22 cellular contexts compared by ENCODE assay signal in the genomic region with DNA sequence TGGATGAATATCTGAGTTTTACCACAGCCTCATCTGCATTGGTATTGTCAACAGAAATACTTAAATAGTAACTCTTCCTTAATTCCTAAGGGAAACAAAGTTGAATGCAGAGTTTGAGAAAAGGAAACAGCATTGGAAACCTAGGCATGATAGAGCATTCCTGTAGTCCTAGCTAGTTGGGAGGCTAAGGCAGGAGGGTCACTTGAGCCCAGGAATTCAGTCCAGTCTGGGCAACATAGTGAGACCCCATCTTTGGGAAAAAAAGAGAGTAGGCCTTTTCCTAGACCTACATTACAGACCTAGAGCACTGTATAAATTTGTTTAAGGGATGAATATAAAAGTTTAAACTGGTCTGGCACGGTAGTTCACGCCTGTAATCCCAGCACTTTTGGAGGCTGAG.
"Had no signal": no experiment of that assay in that cellular context is flagged by ENCODE, and none has a peak within 500 bp of the region (broad histone marks: within the 10 kb centered on the region; RNA-seq: fewer than 3 reads in every experiment).

No MANE protein-coding gene starts in this region.

- H3K9ac ChIP-seq: neural progenitor cell had no signal

- H2AFZ ChIP-seq: hepatocyte, neural progenitor cell had no signal

- ATAC-seq: left colon; left ventricle myocardium superior; naive thymus-derived CD4-positive, alpha-beta T cell; pancreas; right cardiac atrium had no signal

- H3K27ac Mint-ChIP-seq: neural progenitor cell; progenitor cell of endocrine pancreas; stimulated activated naive CD8-positive, alpha-beta T cell treated with anti-CD3 and anti-CD28 coated beads, Interleukin-15, Interleukin-2, amounts not matched to agents 100 ng/mL and 50 ng/mL, for 24 hours had no signal

- H3K4me3 ChIP-seq: coronary artery, dorsolateral prefrontal cortex, hepatocyte, lung, neural progenitor cell, pancreas, smooth muscle cell, tibial artery, upper lobe of left lung, uterus had no signal

- H3K9me3 Mint-ChIP-seq: naive thymus-derived CD4-positive, alpha-beta T cell; neural progenitor cell; stimulated activated naive CD8-positive, alpha-beta T cell treated with anti-CD3 and anti-CD28 coated beads, Interleukin-15, Interleukin-2, amounts not matched to agents 100 ng/mL and 50 ng/mL, for 24 hours had no signal

- FAIRE-seq: pancreas had no signal

- H3K27ac ChIP-seq: coronary artery, dorsolateral prefrontal cortex, hepatocyte, neural progenitor cell, pancreas, tibial artery, uterus had no signal

- H3K4me1 ChIP-seq: neural progenitor cell, pancreas had no signal

- DNase-seq: dorsolateral prefrontal cortex; effector CD8-positive, alpha-beta T cell; foreskin melanocyte; head of caudate nucleus; left colon; left ventricle myocardium superior; mesendoderm; naive thymus-derived CD4-positive, alpha-beta T cell; nucleus accumbens; pancreas; right cardiac atrium; stimulated activated CD4-positive, alpha-beta T cell treated with anti-CD3 and anti-CD28 coated beads, Interleukin-2, amount 100 ng/mL, for 48 hours; tibial artery; upper lobe of left lung; uterus had no signal

- H3K27me3 Mint-ChIP-seq: naive thymus-derived CD4-positive, alpha-beta T cell; progenitor cell of endocrine pancreas; stimulated activated naive CD8-positive, alpha-beta T cell treated with anti-CD3 and anti-CD28 coated beads, Interleukin-15, Interleukin-2, amounts not matched to agents 100 ng/mL and 50 ng/mL, for 24 hours had no signal

- H3K4me1 Mint-ChIP-seq: neural progenitor cell had no signal

- H3K4me3 Mint-ChIP-seq: naive thymus-derived CD4-positive, alpha-beta T cell; neural progenitor cell; stimulated activated naive CD8-positive, alpha-beta T cell treated with anti-CD3 and anti-CD28 coated beads, Interleukin-15, Interleukin-2, amounts not matched to agents 100 ng/mL and 50 ng/mL, for 24 hours had no signal

- H3K9me3 ChIP-seq: pancreas, tibial artery, upper lobe of left lung, uterus had no signal

- H3K4me2 ChIP-seq: hepatocyte, neural progenitor cell, smooth muscle cell had no signal

- H3K27me3 ChIP-seq: dorsolateral prefrontal cortex, hepatocyte, neural progenitor cell, pancreas, tibial artery, upper lobe of left lung, uterus had no signal

- H3K36me3 ChIP-seq: uterus had no signal
